In the genomic region with DNA sequence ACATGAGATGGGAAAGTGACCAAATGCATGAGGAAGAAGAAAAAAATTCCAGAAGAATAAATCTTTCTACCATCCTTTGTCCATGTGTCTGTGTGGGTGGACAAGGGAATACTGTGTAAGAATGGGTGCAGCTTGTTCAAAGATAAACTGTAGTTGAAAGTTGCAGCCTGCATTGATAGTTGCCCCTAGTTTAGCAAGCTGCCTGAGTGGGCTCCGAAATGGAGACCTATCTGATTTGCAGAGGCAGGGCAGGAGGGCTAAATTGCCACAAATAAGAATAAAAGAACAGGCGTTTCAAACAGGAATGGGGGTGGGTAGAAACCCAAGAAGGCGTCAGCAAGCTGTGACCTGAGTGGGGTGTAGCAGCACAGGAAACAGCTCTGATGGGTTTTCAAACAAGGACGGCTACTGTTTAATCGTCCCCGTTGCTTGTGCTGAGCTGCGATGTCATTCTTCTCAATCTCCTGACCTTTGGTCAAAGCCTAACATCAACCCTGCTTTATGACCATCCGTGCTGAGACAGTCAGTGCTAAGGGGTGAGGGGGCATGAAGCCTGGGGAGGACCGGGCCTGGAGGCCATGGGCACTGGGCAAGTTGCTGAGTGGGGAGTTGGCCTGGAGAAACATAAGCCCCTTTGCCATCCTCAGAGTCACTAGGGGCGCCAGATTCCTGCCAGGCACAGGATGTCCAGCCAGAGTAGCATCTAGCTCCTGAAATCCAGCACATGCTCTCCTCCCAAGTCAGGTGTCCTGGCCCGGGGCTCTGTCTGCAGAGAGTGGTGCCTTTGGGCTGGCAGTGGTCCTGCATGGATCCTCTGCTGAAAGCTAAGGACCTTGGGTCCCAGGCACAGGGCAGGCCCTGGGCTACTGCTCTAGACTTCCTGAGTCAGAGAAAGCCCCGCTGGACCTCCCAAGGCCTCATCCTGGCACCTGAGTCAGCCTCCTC, we compare ENCODE assay signal across 1 cellular context.
A peak's percentile ranks its signal among the peaks of the same experiment; 100 is the strongest.
TF ChIP-seq lines count a peak whose summit lies in the region.

No MANE protein-coding gene starts in this region.

TF ChIP-seq in HepG2, 621 proteins besides CTCF, POLR2A, EP300 and RAD21 (continued from another document and continues in another):
- TF ChIP-seq ARID5B (CRISPR knock-in tag; IDR thresholded peaks at IDR 0.05) (peak; percentile 34; the same call in 1 of the 2 replicates), EEA1 (CRISPR knock-in tag; IDR thresholded peaks at IDR 0.05; ENCODE audit: borderline replicate concordance) (no peak), GTF2F1 (IDR thresholded peaks at IDR 0.05; ENCODE audit: low read length) (no peak), SMAD1 (CRISPR knock-in tag; IDR thresholded peaks at IDR 0.05; ENCODE audit: borderline replicate concordance, low read depth) (no peak), CREBL2 (CRISPR knock-in tag; IDR thresholded peaks at IDR 0.05; ENCODE audit: borderline replicate concordance) (no peak), WIZ (CRISPR knock-in tag; IDR thresholded peaks at IDR 0.05) (no peak), CBX5 (CRISPR knock-in tag; IDR thresholded peaks at IDR 0.05; ENCODE audit: borderline replicate concordance) (no peak), NCOA2 (CRISPR knock-in tag; IDR thresholded peaks at IDR 0.05) (no peak), ZNF605 (CRISPR knock-in tag; IDR thresholded peaks at IDR 0.05) (peak; percentile 31; the same call in 1 of the 2 replicates), HNF4A (CRISPR knock-in tag; IDR thresholded peaks at IDR 0.05) (peak; percentile 82), ZNF142 (CRISPR knock-in tag; IDR thresholded peaks at IDR 0.05) (no peak), MYPOP (CRISPR knock-in tag; IDR thresholded peaks at IDR 0.05) (no peak), TGIF2 (CRISPR knock-in tag; IDR thresholded peaks at IDR 0.05) (no peak), ZFYVE20 (CRISPR knock-in tag; IDR thresholded peaks at IDR 0.05; ENCODE audit: borderline replicate concordance, low read depth) (no peak), ZNF274 (CRISPR knock-in tag; IDR thresholded peaks at IDR 0.05) (no peak), ZNF44 (CRISPR knock-in tag; IDR thresholded peaks at IDR 0.05) (no peak), ZNF354B (CRISPR knock-in tag; IDR thresholded peaks at IDR 0.05) (no peak), RORA (CRISPR knock-in tag; IDR thresholded peaks at IDR 0.05) (no peak), LCORL (IDR thresholded peaks at IDR 0.05) (no peak), LCORL (CRISPR knock-in tag; IDR thresholded peaks at IDR 0.05) (peak; percentile 52; the same call in 1 of the 2 replicates), THAP7 (CRISPR knock-in tag; IDR thresholded peaks at IDR 0.05) (no peak), CREM (IDR thresholded peaks at IDR 0.05) (peak; percentile 54; the same call in 1 of the 2 replicates), CREM (CRISPR knock-in tag; IDR thresholded peaks at IDR 0.05) (no peak), SNAI1 (CRISPR knock-in tag; IDR thresholded peaks at IDR 0.05; ENCODE audit: borderline replicate concordance) (no peak), ZNF788 (CRISPR knock-in tag; IDR thresholded peaks at IDR 0.05; ENCODE audit: borderline replicate concordance) (peak; percentile 26; the same call in 1 of the 2 replicates), ZC3H4 (CRISPR knock-in tag; IDR thresholded peaks at IDR 0.05; ENCODE audit: borderline replicate concordance) (no peak), ELF3 (CRISPR knock-in tag; IDR thresholded peaks at IDR 0.05) (0 out of 2 replicates have a peak, but pooled peaks have one; percentile 13), RXRA (CRISPR knock-in tag; IDR thresholded peaks at IDR 0.05) (peak; percentile 69; the same call in 1 of the 2 replicates), ZNF136 (CRISPR knock-in tag; IDR thresholded peaks at IDR 0.05; ENCODE audit: low read depth) (no peak), ZMAT5 (CRISPR knock-in tag; IDR thresholded peaks at IDR 0.05; ENCODE audit: borderline replicate concordance, low read depth) (no peak)
- TF ChIP-seq, protein P1, sequence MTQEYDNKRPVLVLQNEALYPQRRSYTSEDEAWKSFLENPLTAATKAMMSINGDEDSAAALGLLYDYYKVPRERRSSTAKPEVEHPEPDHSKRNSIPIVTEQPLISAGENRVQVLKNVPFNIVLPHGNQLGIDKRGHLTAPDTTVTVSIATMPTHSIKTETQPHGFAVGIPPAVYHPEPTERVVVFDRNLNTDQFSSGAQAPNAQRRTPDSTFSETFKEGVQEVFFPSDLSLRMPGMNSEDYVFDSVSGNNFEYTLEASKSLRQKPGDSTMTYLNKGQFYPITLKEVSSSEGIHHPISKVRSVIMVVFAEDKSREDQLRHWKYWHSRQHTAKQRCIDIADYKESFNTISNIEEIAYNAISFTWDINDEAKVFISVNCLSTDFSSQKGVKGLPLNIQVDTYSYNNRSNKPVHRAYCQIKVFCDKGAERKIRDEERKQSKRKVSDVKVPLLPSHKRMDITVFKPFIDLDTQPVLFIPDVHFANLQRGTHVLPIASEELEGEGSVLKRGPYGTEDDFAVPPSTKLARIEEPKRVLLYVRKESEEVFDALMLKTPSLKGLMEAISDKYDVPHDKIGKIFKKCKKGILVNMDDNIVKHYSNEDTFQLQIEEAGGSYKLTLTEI (CRISPR knock-in tag; conservative IDR thresholded peaks at IDR 0.05) = no peak
- TF ChIP-seq, protein P2, sequence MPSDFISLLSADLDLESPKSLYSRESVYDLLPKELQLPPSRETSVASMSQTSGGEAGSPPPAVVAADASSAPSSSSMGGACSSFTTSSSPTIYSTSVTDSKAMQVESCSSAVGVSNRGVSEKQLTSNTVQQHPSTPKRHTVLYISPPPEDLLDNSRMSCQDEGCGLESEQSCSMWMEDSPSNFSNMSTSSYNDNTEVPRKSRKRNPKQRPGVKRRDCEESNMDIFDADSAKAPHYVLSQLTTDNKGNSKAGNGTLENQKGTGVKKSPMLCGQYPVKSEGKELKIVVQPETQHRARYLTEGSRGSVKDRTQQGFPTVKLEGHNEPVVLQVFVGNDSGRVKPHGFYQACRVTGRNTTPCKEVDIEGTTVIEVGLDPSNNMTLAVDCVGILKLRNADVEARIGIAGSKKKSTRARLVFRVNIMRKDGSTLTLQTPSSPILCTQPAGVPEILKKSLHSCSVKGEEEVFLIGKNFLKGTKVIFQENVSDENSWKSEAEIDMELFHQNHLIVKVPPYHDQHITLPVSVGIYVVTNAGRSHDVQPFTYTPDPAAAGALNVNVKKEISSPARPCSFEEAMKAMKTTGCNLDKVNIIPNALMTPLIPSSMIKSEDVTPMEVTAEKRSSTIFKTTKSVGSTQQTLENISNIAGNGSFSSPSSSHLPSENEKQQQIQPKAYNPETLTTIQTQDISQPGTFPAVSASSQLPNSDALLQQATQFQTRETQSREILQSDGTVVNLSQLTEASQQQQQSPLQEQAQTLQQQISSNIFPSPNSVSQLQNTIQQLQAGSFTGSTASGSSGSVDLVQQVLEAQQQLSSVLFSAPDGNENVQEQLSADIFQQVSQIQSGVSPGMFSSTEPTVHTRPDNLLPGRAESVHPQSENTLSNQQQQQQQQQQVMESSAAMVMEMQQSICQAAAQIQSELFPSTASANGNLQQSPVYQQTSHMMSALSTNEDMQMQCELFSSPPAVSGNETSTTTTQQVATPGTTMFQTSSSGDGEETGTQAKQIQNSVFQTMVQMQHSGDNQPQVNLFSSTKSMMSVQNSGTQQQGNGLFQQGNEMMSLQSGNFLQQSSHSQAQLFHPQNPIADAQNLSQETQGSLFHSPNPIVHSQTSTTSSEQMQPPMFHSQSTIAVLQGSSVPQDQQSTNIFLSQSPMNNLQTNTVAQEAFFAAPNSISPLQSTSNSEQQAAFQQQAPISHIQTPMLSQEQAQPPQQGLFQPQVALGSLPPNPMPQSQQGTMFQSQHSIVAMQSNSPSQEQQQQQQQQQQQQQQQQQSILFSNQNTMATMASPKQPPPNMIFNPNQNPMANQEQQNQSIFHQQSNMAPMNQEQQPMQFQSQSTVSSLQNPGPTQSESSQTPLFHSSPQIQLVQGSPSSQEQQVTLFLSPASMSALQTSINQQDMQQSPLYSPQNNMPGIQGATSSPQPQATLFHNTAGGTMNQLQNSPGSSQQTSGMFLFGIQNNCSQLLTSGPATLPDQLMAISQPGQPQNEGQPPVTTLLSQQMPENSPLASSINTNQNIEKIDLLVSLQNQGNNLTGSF (CRISPR knock-in tag; IDR thresholded peaks at IDR 0.05) = no peak
- TF ChIP-seq, protein P3, sequence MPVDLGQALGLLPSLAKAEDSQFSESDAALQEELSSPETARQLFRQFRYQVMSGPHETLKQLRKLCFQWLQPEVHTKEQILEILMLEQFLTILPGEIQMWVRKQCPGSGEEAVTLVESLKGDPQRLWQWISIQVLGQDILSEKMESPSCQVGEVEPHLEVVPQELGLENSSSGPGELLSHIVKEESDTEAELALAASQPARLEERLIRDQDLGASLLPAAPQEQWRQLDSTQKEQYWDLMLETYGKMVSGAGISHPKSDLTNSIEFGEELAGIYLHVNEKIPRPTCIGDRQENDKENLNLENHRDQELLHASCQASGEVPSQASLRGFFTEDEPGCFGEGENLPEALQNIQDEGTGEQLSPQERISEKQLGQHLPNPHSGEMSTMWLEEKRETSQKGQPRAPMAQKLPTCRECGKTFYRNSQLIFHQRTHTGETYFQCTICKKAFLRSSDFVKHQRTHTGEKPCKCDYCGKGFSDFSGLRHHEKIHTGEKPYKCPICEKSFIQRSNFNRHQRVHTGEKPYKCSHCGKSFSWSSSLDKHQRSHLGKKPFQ (CRISPR knock-in tag; IDR thresholded peaks at IDR 0.05; ENCODE audit: insufficient replicate concordance) = no peak
